ENCODE assay signal across 10 cellular contexts in the genomic region with DNA sequence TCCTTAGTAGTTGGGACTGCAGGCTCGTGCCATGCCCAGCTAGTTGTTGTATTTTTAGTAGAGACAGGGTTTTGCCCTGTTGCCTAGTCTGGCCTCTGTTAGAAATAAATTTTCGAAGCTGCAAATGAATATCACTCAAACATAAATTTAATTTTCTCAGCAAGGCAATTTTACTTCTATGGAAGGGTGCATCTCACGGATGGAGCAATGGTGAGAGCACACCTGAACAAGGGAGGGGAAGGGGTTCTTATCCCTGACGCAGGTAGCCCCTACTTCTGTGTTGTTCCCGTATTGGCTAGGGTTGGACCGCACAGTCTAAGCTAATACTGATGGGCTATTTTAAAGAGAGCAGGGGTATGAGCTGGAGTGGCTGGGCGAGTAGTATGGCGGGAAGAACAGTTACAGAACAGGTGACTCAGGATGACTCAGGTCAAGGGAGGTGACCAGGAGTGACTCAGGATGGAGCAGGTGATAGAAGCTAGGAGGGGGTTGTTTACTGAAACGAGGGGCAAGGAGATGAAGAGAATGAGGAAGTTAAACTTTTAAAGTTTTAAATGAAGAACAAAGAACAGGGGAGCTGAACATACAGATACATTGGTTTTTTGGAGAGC. TPM values are rescaled to one million over a fixed set of nuclear protein-coding genes. Genes with fewer than 3 reads are reported as not detected.
DNase-seq lines count a peak whose midpoint lies in the region; ATAC-seq, FAIRE-seq and TF ChIP-seq lines count a peak whose summit lies in the region.
"Had no signal": no experiment of that assay in that cellular context is flagged by ENCODE, and none has a peak within 500 bp of the region (broad histone marks: within the 10 kb centered on the region; RNA-seq: fewer than 3 reads in every experiment).

No MANE protein-coding gene starts in this region.

- no TSS peak for BruUV-seq in K562 (replicated peaks; lab: Mats Ljungman, UMichigan)

- peak; percentile 46 to 51 for ATAC-seq in activated CD4-positive, CD25-positive, alpha-beta regulatory T cell treated with anti-CD3 and anti-CD28 coated beads, Interleukin-2, amount 50 U/mL, for 24 hours
- no peak for ATAC-seq in K562
- peak in 3 of 4 donors; percentile 24 to 54 (median 44) for ATAC-seq in pancreas
- ATAC-seq in heart left ventricle: no peak

- CTCF ChIA-PET in K562 (lab: Yijun Ruan, JAX; ENCODE audit: low intra/inter-chr PET ratio) (no interaction called here), HEK293T (lab: Yijun Ruan, JAX) (no interaction called here)

- peaks cover 11% of the 10 kb centered on the region; the same call in 1 of the 2 replicates for H4K20me1 ChIP-seq in K562 (replicated peaks; ENCODE audit: control insufficient read depth, insufficient read depth, low read length)

- no peak for FAIRE-seq in K562 (lab: Jason Lieb, UNC)
- FAIRE-seq in pancreas (lab: Jason Lieb, UNC): no peak

- TF ChIP-seq RAD21 in K562 (CRISPR knock-in tag; conservative IDR thresholded peaks at IDR 0.05 in 1 of 2, IDR thresholded peaks at IDR 0.05 in 1 of 2): no peak

- TF ChIP-seq POLR2A in NB4 (IDR thresholded peaks at IDR 0.05; ENCODE audit: extremely low read depth, insufficient read length) (no peak), K562 (conservative IDR thresholded peaks at IDR 0.05) (no peak), heart left ventricle (IDR thresholded peaks at IDR 0.05) (no peak)

- H3K9me1 ChIP-seq in K562 (ENCODE audit: control insufficient read depth, insufficient read depth, low read length): peaks cover 2% of the 10 kb centered on the region

- H3K79me2 ChIP-seq in K562 (ENCODE audit: control insufficient read depth, insufficient read depth, low read length): peaks cover 65% of the 10 kb centered on the region

- H3K27ac ChIP-seq in K562 (ENCODE audit: extremely low read depth, low read depth, low read length): peak overlapping the region; percentile 27; the same call in 2 of the 3 replicates
- no peak overlapping the region for H3K27ac ChIP-seq in pancreas
- H3K27ac ChIP-seq in heart left ventricle: no peak overlapping the region
- H3K27ac ChIP-seq: coronary artery had no signal

- POLR2A ChIA-PET in K562 (lab: Yijun Ruan, JAX): interaction anchor here (0.6 to 8.8 kb wide), 6 partner anchors 7 to 283 kb away, joined by 3 to 91 read pairs (median 6); a partner anchor contains a TSS
- POLR2A ChIA-PET in HEK293T (lab: Yijun Ruan, JAX): interaction anchor here (2.3 kb wide), 1 partner anchor 8 kb away, joined by 20 read pairs; a partner anchor contains a TSS

- H3K4me3 ChIP-seq in NB4 (ENCODE audit: low read depth, low read length) (no peak overlapping the region), K562 (no peak overlapping the region), pancreas (no peak overlapping the region), heart left ventricle (no peak overlapping the region)
- H3K4me3 ChIP-seq: coronary artery had no signal

- H3K4me2 ChIP-seq in K562 (ENCODE audit: insufficient read depth, low read length): peak overlapping the region; percentile 20

- 82% methylated on average over 9 of the region's 9 CpGs for WGBS in K562 (ENCODE audit: insufficient coverage, low coverage, missing lambda C conversion rate)
- 87 to 92% methylated on average over 9 of the region's 9 CpGs for WGBS in pancreas, 2 donors
- WGBS in heart left ventricle, 4 donors: 96 to 98% (median 97%) methylated on average over 9 of the region's 9 CpGs

- H3K4me1 ChIP-seq in K562 (replicated peaks in 1 of 2; ENCODE audit: control insufficient read depth in 2 of 2, insufficient read depth in 2 of 2, low read length in 2 of 2) (peaks cover 23 to 26% of the 10 kb centered on the region in 2 experiments), pancreas (peaks cover 0 to 5% (median 0%) of the 10 kb centered on the region in 3 donors), heart left ventricle (peaks cover 0 to 33% (median 20%) of the 10 kb centered on the region in 12 donors)

- TF ChIP-seq EP300 in K562 (IDR thresholded peaks at IDR 0.05; ENCODE audit: low read length): no peak

- in situ Hi-C loops in K562 (cut with MboI): no loop called here

- H3K9me3 ChIP-seq in K562 (replicated peaks; ENCODE audit: control insufficient read depth, insufficient read depth, low read depth, low read length): peaks cover 6% of the 10 kb centered on the region; the same call in 1 of the 2 replicates
- H3K9me3 ChIP-seq in pancreas: no peaks in the 10 kb centered on the region
- H3K9me3 ChIP-seq in heart left ventricle: peaks cover 0 to 10% (median 1%) of the 10 kb centered on the region in 12 donors

- H3K27me3 ChIP-seq in K562 (ENCODE audit: control insufficient read depth in 2 of 2, insufficient read depth in 2 of 2, low read length in 2 of 2) (no peaks in the 10 kb centered on the region), pancreas (no peaks in the 10 kb centered on the region), heart left ventricle (no peaks in the 10 kb centered on the region)

- intact Hi-C loops in K562 (cut with micrococcal nuclease): no loop called here
- intact Hi-C loops in pancreas (cut with DNase I): no loop called here
- intact Hi-C loops in heart left ventricle (cut with DNase I): no loop called here

- no peak for TF ChIP-seq CTCF in NB4 (IDR thresholded peaks at IDR 0.05; ENCODE audit: low read depth, low read length)
- TF ChIP-seq CTCF in K562 (IDR thresholded peaks at IDR 0.05 in 2 of 3, conservative IDR thresholded peaks at IDR 0.05 in 1 of 3; ENCODE audit: insufficient read depth in 2 of 3, low read depth in 1 of 3, low read length in 3 of 3): no peak
- TF ChIP-seq CTCF in pancreas (IDR thresholded peaks at IDR 0.05): no peak
- TF ChIP-seq CTCF in heart left ventricle (IDR thresholded peaks at IDR 0.05): no peak

- no peak overlapping the region for H2AFZ ChIP-seq in K562 (ENCODE audit: low read depth, low read length)

- H3K36me3 ChIP-seq in K562 (ENCODE audit: control insufficient read depth, insufficient read depth, low read length): peaks cover 82% of the 10 kb centered on the region
- peaks cover 4 to 28% (median 25%) of the 10 kb centered on the region in 3 donors for H3K36me3 ChIP-seq in pancreas
- H3K36me3 ChIP-seq in heart left ventricle: peaks cover 0 to 55% (median 41%) of the 10 kb centered on the region in 9 donors

- H3K9ac ChIP-seq in K562 (ENCODE audit: insufficient read depth in 1 of 2, low read depth in 2 of 2, low read length in 2 of 2): no peak overlapping the region

- no peak for DNase-seq in activated CD4-positive, CD25-positive, alpha-beta regulatory T cell treated with anti-CD3 and anti-CD28 coated beads, Interleukin-2, amount 50 U/mL, for 72 hours
- DNase-seq in NB4 (ENCODE audit: low read depth) (peak; percentile 26), K562 (ENCODE audit: extremely low read depth in 1 of 4, low spot score in 3 of 4) (peak in 1 of 4 experiments; percentile 42), pancreas (no peak), heart left ventricle (no peak), HEK293T (ENCODE audit: extremely low spot score) (no peak)
- no peak for DNase-seq in activated CD4-positive, CD25-positive, alpha-beta regulatory T cell (lab: John Stamatoyannopoulos, UW)
- DNase-seq: hypothalamus had no signal

TF ChIP-seq in HEK293T, 16 proteins besides CTCF, POLR2A, EP300 and RAD21 (continues in another document):
- no peak for TF ChIP-seq L3MBTL2 (conservative IDR thresholded peaks at IDR 0.05)

RNA-seq across cellular contexts. Expression of a gene that starts 7.5 kb away (rescaled TPM):
- total RNA-seq in K562 (2011; cell fraction: chromatin; rRNA removed; ENCODE audit: low replicate concordance): 237 and 644 TPM in 2 replicates
- 117 and 136 TPM in 2 replicates for total RNA-seq in K562 (2011; cell fraction: nucleolus; rRNA removed)
- 249 and 386 TPM in 2 replicates for total RNA-seq in K562 (2011; cell fraction: nucleoplasm; rRNA removed)
- 21.2 and 24.6 TPM in 2 replicates for total RNA-seq in K562 (2014; rRNA removed)
- total RNA-seq in K562 (2014; rRNA removed; fragmentation: Illumina TruSeq; extraction: Trizol): 40.6 and 53.0 TPM in 2 replicates
- total RNA-seq in K562 (2015; rRNA removed; fragmentation: Illumina TruSeq; extraction: Trizol): 32.2 and 33.4 TPM in 2 replicates
- 55.9 and 61.7 TPM in 2 replicates for total RNA-seq in K562 (2021)
- polyA plus RNA-seq in K562 (2011; rRNA removed): 41.2 and 46.7 TPM in 2 replicates
- 5.9 and 16.5 TPM in 2 replicates for polyA plus RNA-seq in K562 (2011; cell fraction: cytosol; rRNA removed)
- 63.1 and 81.2 TPM in 2 replicates for polyA plus RNA-seq in K562 (2011; cell fraction: nucleus; rRNA removed)
- 5.2 and 7.5 TPM in 2 replicates for polyA plus RNA-seq in K562 (2012)
- polyA plus RNA-seq in K562 (2014; fragmentation: Illumina TruSeq; extraction: Trizol): 10.0 TPM in 2 replicates
- 10 to 100 TPM in 1 of 2 experiments, 1 to 10 TPM in 1; 3.3 to 11.1 TPM for polyA plus RNA-seq in K562 (2014; fragmentation: Nextera tagmentation; extraction: Ambion mirVana)
- polyA plus RNA-seq in K562 (2014; rRNA removed): 17.9 and 22.6 TPM in 2 replicates
- polyA minus RNA-seq in K562 (2011; rRNA and poly(A)+ RNA removed): 171 and 249 TPM in 2 replicates
- polyA minus RNA-seq in K562 (2011; cell fraction: cytosol; rRNA and poly(A)+ RNA removed): 15.7 and 26.6 TPM in 2 replicates
- polyA minus RNA-seq in K562 (2011; cell fraction: nucleus; rRNA and poly(A)+ RNA removed): 120 and 165 TPM in 2 replicates
- total RNA-seq in pancreas: 10 to 100 TPM; 31.1 to 53.0 (median 37.6) TPM
- polyA plus RNA-seq in pancreas: 10 to 100 TPM; 13.5 to 16.4 TPM
- total RNA-seq in heart left ventricle: 10 to 100 TPM in 8 of 9 donors, 1 to 10 TPM in 1; 8.9 to 48.7 (median 33.0) TPM
- polyA plus RNA-seq in heart left ventricle: 10 to 100 TPM in 1 of 2 donors, 1 to 10 TPM in 1; 5.7 to 15.0 TPM

RNA-seq across cellular contexts. Expression of a gene that starts 29.1 kb away (rescaled TPM):
- total RNA-seq in K562 (2011; cell fraction: chromatin; rRNA removed; ENCODE audit: low replicate concordance): 1.7 and 12.0 TPM in 2 replicates
- 2.2 and 6.7 TPM in 2 replicates for total RNA-seq in K562 (2011; cell fraction: nucleolus; rRNA removed)
- total RNA-seq in K562 (2011; cell fraction: nucleoplasm; rRNA removed): 2.1 and 2.4 TPM in 2 replicates
- total RNA-seq in K562 (2014; rRNA removed) (0.95 and 1.6 TPM in 2 replicates), K562 (2014; rRNA removed; fragmentation: Illumina TruSeq; extraction: Trizol) (0.61 and 0.62 TPM in 2 replicates), K562 (2015; rRNA removed; fragmentation: Illumina TruSeq; extraction: Trizol) (0.34 and 0.72 TPM in 2 replicates), K562 (2021) (1.8 and 2.9 TPM in 2 replicates), pancreas (10 to 100 TPM in 3 of 6 donors, 1 to 10 TPM in 3; 8.7 to 17.5 (median 9.7) TPM), heart left ventricle (10 to 100 TPM; 12.9 to 42.5 (median 19.8) TPM)
- polyA plus RNA-seq in K562 (2011; rRNA removed) (1.1 and 4.0 TPM in 2 replicates), K562 (2014; fragmentation: Illumina TruSeq; extraction: Trizol) (0.55 and 0.82 TPM in 2 replicates), K562 (2014; fragmentation: Nextera tagmentation; extraction: Ambion mirVana) (under 1 TPM; 0.10 to 0.27 TPM), K562 (2014; rRNA removed) (0.27 and 0.65 TPM in 2 replicates), pancreas (10 to 100 TPM in 1 of 2 donors, 1 to 10 TPM in 1; 5.4 to 13.1 TPM), heart left ventricle (10 to 100 TPM in 1 of 2 donors, 1 to 10 TPM in 1; 9.2 to 11.9 TPM)
- 2.0 and 3.0 TPM in 2 replicates for polyA plus RNA-seq in K562 (2011; cell fraction: cytosol; rRNA removed)
- 3.8 and 3.9 TPM in 2 replicates for polyA plus RNA-seq in K562 (2011; cell fraction: nucleus; rRNA removed)
- 1.4 and 2.8 TPM in 2 replicates for polyA plus RNA-seq in K562 (2012)
- 3.3 and 3.9 TPM in 2 replicates for polyA minus RNA-seq in K562 (2011; rRNA and poly(A)+ RNA removed)
- polyA minus RNA-seq in K562 (2011; cell fraction: cytosol; rRNA and poly(A)+ RNA removed): 2.7 and 7.7 TPM in 2 replicates
- polyA minus RNA-seq in K562 (2011; cell fraction: nucleus; rRNA and poly(A)+ RNA removed): 3.1 and 6.1 TPM in 2 replicates

Comparison
In these comparisons a context has a peak if more than half of its experiments do, and no peak if none do; other contexts are left out.
1. ATAC-seq: peak in activated CD4-positive, CD25-positive, alpha-beta regulatory T cell treated with anti-CD3 and anti-CD28 coated beads, Interleukin-2, amount 50 U/mL, for 24 hours (2 of 2) and pancreas (3 of 4); none in K562 (single experiment) and heart left ventricle (0 of 4).